Comparison of ENCODE assay signal across 22 cellular contexts in genomic region chr4:155618183-155618838, GRCh38. TPM values are rescaled to one million over a fixed set of nuclear protein-coding genes. Genes with fewer than 3 reads are reported as not detected.
"Had no signal": no experiment of that assay in that cellular context is flagged by ENCODE, and none has a peak within 500 bp of the region (broad histone marks: within the 10 kb centered on the region; RNA-seq: fewer than 3 reads in every experiment).

No MANE protein-coding gene starts in this region.

- H3K4me1 Mint-ChIP-seq: immature natural killer cell had no signal

- ATAC-seq: gastrocnemius medialis; left colon; naive thymus-derived CD4-positive, alpha-beta T cell; stimulated activated naive B cell treated with anti-CD40 and anti-IgM and Interleukin-4, amounts not matched to agents 10 μg/mL and 1 μg/mL and 100 μg/mL, for 72 hours had no signal

- H3K27ac ChIP-seq: neutrophil, psoas muscle, sigmoid colon, skin epidermis, stomach, thoracic aorta, transverse colon had no signal

- H3K36me3 ChIP-seq: gastrocnemius medialis, neutrophil, sigmoid colon, stomach, thoracic aorta, transverse colon had no signal

- H3K9me3 ChIP-seq: gastrocnemius medialis, neutrophil, psoas muscle, sigmoid colon, stomach, thoracic aorta, transverse colon had no signal

- H3K36me3 Mint-ChIP-seq: immature natural killer cell; naive thymus-derived CD4-positive, alpha-beta T cell; stimulated activated naive B cell treated with anti-CD40 and anti-IgM and Interleukin-4, amounts not matched to agents 10 μg/mL and 1 μg/mL and 100 μg/mL, for 72 hours had no signal

- H3K27me3 Mint-ChIP-seq: stimulated activated naive B cell treated with anti-CD40 and anti-IgM and Interleukin-4, amounts not matched to agents 10 μg/mL and 1 μg/mL and 100 μg/mL, for 72 hours had no signal

- H3K27ac Mint-ChIP-seq: endodermal cell; immature natural killer cell; naive thymus-derived CD4-positive, alpha-beta T cell; stimulated activated naive B cell treated with anti-CD40 and anti-IgM and Interleukin-4, amounts not matched to agents 10 μg/mL and 1 μg/mL and 100 μg/mL, for 72 hours had no signal

- H3K4me3 Mint-ChIP-seq: endodermal cell; immature natural killer cell; naive thymus-derived CD4-positive, alpha-beta T cell; stimulated activated naive B cell treated with anti-CD40 and anti-IgM and Interleukin-4, amounts not matched to agents 10 μg/mL and 1 μg/mL and 100 μg/mL, for 72 hours had no signal

- H3K4me1 ChIP-seq: gastrocnemius medialis, psoas muscle, sigmoid colon, stomach, transverse colon had no signal

- DNase-seq: cerebellar nuclear complex; dermis blood vessel endothelial cell; effector CD4-positive, alpha-beta T cell; endodermal cell; immature natural killer cell; left colon; mammary epithelial cell; naive thymus-derived CD4-positive, alpha-beta T cell; retina; sigmoid colon; stimulated activated CD4-positive, alpha-beta T cell treated with anti-CD3 and anti-CD28 coated beads, Interleukin-2, amount 100 ng/mL, for 24 hours; stimulated activated CD4-positive, alpha-beta T cell treated with anti-CD3 and anti-CD28 coated beads, Interleukin-4, amount 100 ng/mL, for 4 hours; stimulated activated naive B cell treated with anti-CD40 and anti-IgM and Interleukin-4, amounts not matched to agents 10 μg/mL and 1 μg/mL and 100 μg/mL, for 72 hours; stomach; substantia nigra; transverse colon had no signal

- H3K4me3 ChIP-seq: gastrocnemius medialis, psoas muscle, sigmoid colon, skin epidermis, stomach, thoracic aorta, transverse colon had no signal

- H3K9me3 Mint-ChIP-seq: endodermal cell; naive thymus-derived CD4-positive, alpha-beta T cell; stimulated activated naive B cell treated with anti-CD40 and anti-IgM and Interleukin-4, amounts not matched to agents 10 μg/mL and 1 μg/mL and 100 μg/mL, for 72 hours had no signal

- H3K27me3 ChIP-seq: gastrocnemius medialis, neutrophil, sigmoid colon, stomach, transverse colon had no signal

RNA-seq across cellular contexts. Expression of gene GUCY1A1, which starts 48.3 kb away (rescaled TPM):
- total RNA-seq: osteoblast had no signal
- polyA plus RNA-seq: naive thymus-derived CD4-positive, alpha-beta T cell had no signal
